In genomic region chr4:123581802-123582201, GRCh38 we compare ENCODE assay signal across 29 cellular contexts.
"Had no signal": no experiment of that assay in that cellular context is flagged by ENCODE, and none has a peak within 500 bp of the region (broad histone marks: within the 10 kb centered on the region; RNA-seq: fewer than 3 reads in every experiment).

No MANE protein-coding gene starts in this region.

- H3K27ac ChIP-seq: body of pancreas, brain microvascular endothelial cell, breast epithelium, WERI-Rb-1 had no signal

- DNase-seq: activated CD4-positive, alpha-beta memory T cell treated with anti-CD3 and anti-CD28 coated beads, Interleukin-2, amount 10 ng/mL, durations not matched to agents 7 days and 5 days; activated CD4-positive, alpha-beta T cell treated with anti-CD3 and anti-CD28 coated beads for 1 hour; activated CD4-positive, alpha-beta T cell treated with anti-CD3 and anti-CD28 coated beads for 36 hours; activated CD4-positive, alpha-beta T cell treated with anti-CD3 and anti-CD28 coated beads for 48 hours; activated CD4-positive, alpha-beta T cell treated with anti-CD3 and anti-CD28 coated beads, Interleukin-2, amount 10 ng/mL, durations not matched to agents 7 days and 5 days; activated CD4-positive, alpha-beta T cell treated with anti-CD3 and anti-CD28 coated beads, Interleukin-2, amount 50 U/mL, for 48 hours; activated CD4-positive, CD25-positive, alpha-beta regulatory T cell; activated CD8-positive, alpha-beta memory T cell treated with anti-CD3 and anti-CD28 coated beads for 24 hours; activated CD8-positive, alpha-beta memory T cell treated with anti-CD3 and anti-CD28 coated beads, Interleukin-2, amount 10 ng/mL, durations not matched to agents 7 days and 5 days; activated CD8-positive, alpha-beta memory T cell treated with anti-CD3 and anti-CD28 coated beads, Interleukin-2, amount 50 U/mL, for 48 hours; activated CD8-positive, alpha-beta T cell treated with anti-CD3 and anti-CD28 coated beads, Interleukin-2, amount 10 ng/mL, durations not matched to agents 7 days and 5 days; activated effector memory CD4-positive, alpha-beta T cell treated with Interleukin-2 at 50 U/mL for 16 hours; activated gamma-delta T cell; activated naive CD4-positive, alpha-beta T cell treated with anti-CD3 and anti-CD28 coated beads, Interleukin-2, amount 10 ng/mL, durations not matched to agents 7 days and 5 days; activated naive CD4-positive, alpha-beta T cell treated with Interleukin-2 at 50 U/mL for 16 hours; activated naive CD8-positive, alpha-beta T cell treated with anti-CD3 and anti-CD28 coated beads, Interleukin-2, amount 10 ng/mL, durations not matched to agents 7 days and 5 days; activated naive CD8-positive, alpha-beta T cell treated with anti-CD3 and anti-CD28 coated beads, Interleukin-2, amount 50 U/mL, for 24 hours; activated T-cell treated with anti-CD3 and anti-CD28 coated beads, Interleukin-2, amount 50 U/mL, for 24 hours; activated T-cell treated with anti-CD3 and anti-CD28 coated beads, Interleukin-2, amount 50 U/mL, for 48 hours; aorta; brain microvascular endothelial cell; central memory CD4-positive, alpha-beta T cell; T-helper 2 cell; T-helper 9 cell had no signal

- H3K27me3 ChIP-seq: body of pancreas, brain microvascular endothelial cell, breast epithelium had no signal

- ATAC-seq: activated CD4-positive, alpha-beta T cell treated with anti-CD3 and anti-CD28 coated beads for 36 hours; activated CD4-positive, CD25-positive, alpha-beta regulatory T cell treated with anti-CD3 and anti-CD28 coated beads, Interleukin-2, amount 50 U/mL, for 24 hours; activated CD8-positive, alpha-beta memory T cell treated with anti-CD3 and anti-CD28 coated beads, Interleukin-2, amount 10 ng/mL, durations not matched to agents 7 days and 5 days; activated CD8-positive, alpha-beta T cell treated with anti-CD3 and anti-CD28 coated beads, Interleukin-2, amount 10 ng/mL, durations not matched to agents 7 days and 5 days; activated naive CD8-positive, alpha-beta T cell treated with anti-CD3 and anti-CD28 coated beads, Interleukin-2, amount 50 U/mL, for 24 hours; body of pancreas had no signal

- H3K4me1 ChIP-seq: body of pancreas, breast epithelium had no signal

- H3K36me3 ChIP-seq: brain microvascular endothelial cell, breast epithelium, WERI-Rb-1 had no signal

- H3K4me3 ChIP-seq: body of pancreas, breast epithelium had no signal

- FAIRE-seq: astrocyte had no signal
